15 cellular contexts compared by ENCODE assay signal in genomic region chr7:118648002-118648401, GRCh38.
"Had no signal": no experiment of that assay in that cellular context is flagged by ENCODE, and none has a peak within 500 bp of the region (broad histone marks: within the 10 kb centered on the region; RNA-seq: fewer than 3 reads in every experiment).

No MANE protein-coding gene starts in this region.

- ATAC-seq: activated CD4-positive, CD25-positive, alpha-beta regulatory T cell treated with anti-CD3 and anti-CD28 coated beads, Interleukin-2, amount 50 U/mL, for 24 hours; activated CD8-positive, alpha-beta memory T cell treated with anti-CD3 and anti-CD28 coated beads, Interleukin-2, amount 10 ng/mL, durations not matched to agents 7 days and 5 days; effector memory CD8-positive, alpha-beta T cell; gastrocnemius medialis; heart right ventricle; left lung had no signal

- FAIRE-seq: keratinocyte had no signal

- H3K4me3 ChIP-seq: gastrocnemius medialis, heart right ventricle, left lung, ovary had no signal

- H3K4me1 ChIP-seq: heart right ventricle, left lung had no signal

- H3K9me3 ChIP-seq: gastrocnemius medialis, heart right ventricle, left lung, ovary had no signal

- DNase-seq: activated CD4-positive, alpha-beta T cell treated with anti-CD3 and anti-CD28 coated beads, Interleukin-2, amount 50 U/mL, for 4 hours; activated CD8-positive, alpha-beta memory T cell treated with anti-CD3 and anti-CD28 coated beads, Interleukin-2, amount 10 ng/mL, durations not matched to agents 7 days and 5 days; activated effector memory CD4-positive, alpha-beta T cell treated with Interleukin-2 at 50 U/mL for 16 hours; activated T-cell treated with anti-CD3 and anti-CD28 coated beads, Interleukin-2, amount 50 U/mL, for 24 hours; effector memory CD8-positive, alpha-beta T cell; gastrocnemius medialis; heart right ventricle; left lung; nephron progenitor cell; ovary; stimulated activated CD4-positive, alpha-beta T cell treated with anti-CD3 and anti-CD28 coated beads, Interleukin-4, amount 100 ng/mL, for 1 hour; stimulated activated CD8-positive, alpha-beta memory T cell treated with anti-CD3 and anti-CD28 coated beads, Interleukin-4, amount 100 ng/mL, for 48 hours had no signal

- H3K36me3 ChIP-seq: gastrocnemius medialis, heart right ventricle, left lung, ovary had no signal

- H3K27ac ChIP-seq: epithelial cell of prostate, gastrocnemius medialis, heart right ventricle, left lung, ovary had no signal

- H3K27me3 ChIP-seq: gastrocnemius medialis, heart right ventricle, left lung, ovary had no signal
